ENCODE assay signal across 1 cellular context in the genomic region with DNA sequence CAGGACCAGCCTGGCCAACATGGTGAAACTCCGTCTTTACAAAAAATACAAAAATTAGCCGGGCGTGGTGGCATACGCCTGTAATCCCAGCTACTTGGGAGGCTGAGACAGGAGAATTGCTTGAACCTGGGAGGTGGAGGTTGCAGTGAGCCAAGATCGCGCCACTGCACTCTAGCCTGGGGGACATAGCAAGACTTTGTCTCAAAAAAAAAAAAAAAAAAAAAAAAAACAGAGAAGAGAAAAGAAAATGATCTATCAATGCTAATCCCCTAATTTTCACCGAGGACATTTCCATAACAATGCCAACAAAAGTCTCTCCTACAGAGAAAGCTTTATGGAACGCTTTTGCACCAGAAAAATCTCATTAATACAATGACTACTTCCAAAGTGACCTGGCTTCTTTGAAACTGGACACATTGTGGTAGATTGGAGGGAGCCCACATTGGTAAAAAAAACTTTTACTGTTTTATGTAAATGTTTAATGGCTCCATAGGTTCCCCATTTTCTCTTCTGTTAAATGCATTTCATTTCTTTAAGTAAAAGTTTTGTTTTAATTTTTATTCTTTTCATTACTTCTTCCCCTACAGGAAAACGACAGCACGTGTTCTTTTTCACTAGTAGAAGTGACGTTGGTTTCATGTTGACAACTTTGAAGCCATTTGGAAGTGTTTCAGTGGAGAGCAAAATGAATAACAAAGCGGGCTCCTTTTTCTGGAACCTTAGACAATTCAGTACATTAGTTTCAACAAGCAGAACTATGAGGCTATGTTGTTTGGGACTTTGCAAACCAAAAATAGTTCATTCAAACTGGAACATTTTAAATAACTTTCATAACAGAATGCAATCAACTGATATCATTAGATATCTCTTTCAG.
TF ChIP-seq lines count a peak whose summit lies in the region.

No MANE protein-coding gene starts in this region.

TF ChIP-seq in K562, 482 proteins besides CTCF, POLR2A, EP300 and RAD21:
- TF ChIP-seq, protein P1, sequence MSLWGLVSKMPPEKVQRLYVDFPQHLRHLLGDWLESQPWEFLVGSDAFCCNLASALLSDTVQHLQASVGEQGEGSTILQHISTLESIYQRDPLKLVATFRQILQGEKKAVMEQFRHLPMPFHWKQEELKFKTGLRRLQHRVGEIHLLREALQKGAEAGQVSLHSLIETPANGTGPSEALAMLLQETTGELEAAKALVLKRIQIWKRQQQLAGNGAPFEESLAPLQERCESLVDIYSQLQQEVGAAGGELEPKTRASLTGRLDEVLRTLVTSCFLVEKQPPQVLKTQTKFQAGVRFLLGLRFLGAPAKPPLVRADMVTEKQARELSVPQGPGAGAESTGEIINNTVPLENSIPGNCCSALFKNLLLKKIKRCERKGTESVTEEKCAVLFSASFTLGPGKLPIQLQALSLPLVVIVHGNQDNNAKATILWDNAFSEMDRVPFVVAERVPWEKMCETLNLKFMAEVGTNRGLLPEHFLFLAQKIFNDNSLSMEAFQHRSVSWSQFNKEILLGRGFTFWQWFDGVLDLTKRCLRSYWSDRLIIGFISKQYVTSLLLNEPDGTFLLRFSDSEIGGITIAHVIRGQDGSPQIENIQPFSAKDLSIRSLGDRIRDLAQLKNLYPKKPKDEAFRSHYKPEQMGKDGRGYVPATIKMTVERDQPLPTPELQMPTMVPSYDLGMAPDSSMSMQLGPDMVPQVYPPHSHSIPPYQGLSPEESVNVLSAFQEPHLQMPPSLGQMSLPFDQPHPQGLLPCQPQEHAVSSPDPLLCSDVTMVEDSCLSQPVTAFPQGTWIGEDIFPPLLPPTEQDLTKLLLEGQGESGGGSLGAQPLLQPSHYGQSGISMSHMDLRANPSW (CRISPR knock-in tag; IDR thresholded peaks at IDR 0.05), result no peak
- TF ChIP-seq PURB (CRISPR knock-in tag; IDR thresholded peaks at IDR 0.05; ENCODE audit: low read depth) (no peak), ZFX (CRISPR knock-in tag; IDR thresholded peaks at IDR 0.05) (0 out of 2 replicates have a peak, but pooled peaks have one; percentile 0)
